In the genomic region with DNA sequence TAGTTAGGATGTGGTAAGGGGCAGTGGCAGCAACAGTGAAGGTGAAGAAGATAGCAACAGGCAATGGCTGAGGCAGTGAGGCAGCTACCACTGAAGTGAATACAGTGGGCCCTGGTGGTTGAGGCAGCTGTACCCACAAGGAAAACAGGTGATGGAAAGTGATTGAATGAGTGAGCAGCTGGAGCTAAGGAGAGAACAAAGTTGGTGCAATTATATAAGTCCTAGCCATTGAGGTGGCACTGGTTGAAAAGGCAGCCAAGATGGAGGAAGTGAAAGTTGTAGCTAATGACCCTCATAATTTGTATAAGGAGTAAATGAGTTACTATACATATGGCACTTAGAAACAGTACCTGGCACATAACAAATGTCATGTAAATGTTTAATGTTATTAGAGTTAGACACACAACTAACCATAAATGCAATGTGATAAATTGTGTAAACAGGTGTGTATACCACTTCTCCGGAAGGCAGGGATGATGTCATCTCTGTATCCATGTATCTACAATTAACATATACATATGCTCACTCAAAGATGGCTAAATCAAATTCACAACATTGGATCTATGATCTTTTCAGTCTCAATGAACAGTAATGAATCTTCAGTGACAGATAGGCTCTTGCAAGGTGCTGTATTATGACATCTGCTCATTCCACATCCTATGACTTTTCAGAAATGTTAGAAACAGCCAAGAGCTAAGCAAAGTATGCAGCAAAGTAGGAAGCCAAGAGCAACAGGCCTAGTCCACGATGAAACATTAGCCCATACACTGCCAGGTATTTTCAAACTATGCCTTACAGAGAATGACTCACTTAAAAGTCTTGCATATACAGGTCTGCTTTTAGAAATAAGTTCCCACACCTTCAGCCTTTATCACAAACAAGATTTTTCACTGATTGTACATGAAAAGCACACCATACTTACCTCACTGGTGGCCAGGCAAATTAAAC, we compare ENCODE assay signal across 8 cellular contexts. TPM values are rescaled to one million over a fixed set of nuclear protein-coding genes. Genes with fewer than 3 reads are reported as not detected.
DNase-seq lines count a peak whose midpoint lies in the region; ATAC-seq lines count a peak whose summit lies in the region.

No MANE protein-coding gene starts in this region.

- H3K9me3 Mint-ChIP-seq in stimulated activated naive CD8-positive, alpha-beta T cell treated with anti-CD3 and anti-CD28 coated beads, Interleukin-15, amount 100 ng/mL, for 72 hours = no peaks in the 10 kb centered on the region

- H3K27me3 ChIP-seq in SJCRH30 (no peaks in the 10 kb centered on the region), mesendoderm (ENCODE audit: insufficient read depth, low read length, poor library complexity) (no peaks in the 10 kb centered on the region)

- H3K56ac ChIP-seq in mesendoderm (ENCODE audit: low read length) = no peak overlapping the region

- DNase-seq in stimulated activated naive CD8-positive, alpha-beta T cell treated with anti-CD3 and anti-CD28 coated beads, Interleukin-15, amount 100 ng/mL, for 72 hours = no peak
- no peak for DNase-seq in stimulated activated naive CD8-positive, alpha-beta T cell treated with anti-CD3 and anti-CD28 coated beads, Interleukin-15, Interleukin-2, amounts not matched to agents 100 U/mL and 50 U/mL, for 24 hours
- DNase-seq in SJCRH30 (peak; percentile 44 to 67), mesendoderm (peak; percentile 32), SK-N-DZ (ENCODE audit: low spot score) (no peak), NCI-H1048 (lab: John Stamatoyannopoulos, UW) (no peak)
- no peak for DNase-seq in activated effector memory CD4-positive, alpha-beta T cell treated with anti-CD3 and anti-CD28 coated beads, Interleukin-2, amount 50 U/mL, for 16 hours

- H2BK5ac ChIP-seq in mesendoderm (ENCODE audit: low read length) = no peak overlapping the region

- no peak overlapping the region for H4K8ac ChIP-seq in mesendoderm (ENCODE audit: low read depth, low read length)

- no peak overlapping the region for H3K4ac ChIP-seq in mesendoderm (ENCODE audit: low read depth, low read length)

- no CpG with 5 or more reads among the region's 2 CpGs for WGBS in mesendoderm (ENCODE audit: extremely low coverage, insufficient coverage, low lambda C conversion rate)

- H3K4me3 ChIP-seq in SJCRH30 = no peak overlapping the region
- H3K4me3 ChIP-seq in mesendoderm (ENCODE audit: low read length) = no peak overlapping the region

- no peaks in the 10 kb centered on the region for H3K79me2 ChIP-seq in mesendoderm (ENCODE audit: control insufficient read depth, insufficient read depth, low read length)

- H4K5ac ChIP-seq in mesendoderm (ENCODE audit: low read length) = no peak overlapping the region

- H2AK5ac ChIP-seq in mesendoderm (ENCODE audit: low read length) = no peak overlapping the region

- peaks cover 77% of the 10 kb centered on the region for H3K4me1 Mint-ChIP-seq in stimulated activated naive CD8-positive, alpha-beta T cell treated with anti-CD3 and anti-CD28 coated beads, Interleukin-15, amount 100 ng/mL, for 72 hours

- H3K4me3 Mint-ChIP-seq in stimulated activated naive CD8-positive, alpha-beta T cell treated with anti-CD3 and anti-CD28 coated beads, Interleukin-15, amount 100 ng/mL, for 72 hours = no peak overlapping the region

- peaks cover 18% of the 10 kb centered on the region for H3K36me3 ChIP-seq in SJCRH30
- no peaks in the 10 kb centered on the region for H3K36me3 ChIP-seq in mesendoderm (ENCODE audit: control insufficient read depth, insufficient read depth, low read length)

- peak overlapping the region in 1 of 2 donors; percentile 82 for H3K27ac Mint-ChIP-seq in stimulated activated naive CD8-positive, alpha-beta T cell treated with anti-CD3 and anti-CD28 coated beads, Interleukin-15, amount 100 ng/mL, for 72 hours

- H3K18ac ChIP-seq in mesendoderm (ENCODE audit: low read length) = no peak overlapping the region

- H3K4me2 ChIP-seq in mesendoderm (ENCODE audit: low read length) = no peak overlapping the region

- no peak overlapping the region for H3K9ac ChIP-seq in mesendoderm (ENCODE audit: low read length)

- H2BK15ac ChIP-seq in mesendoderm (replicated peaks; ENCODE audit: low read depth) = no peak overlapping the region

- H3K23ac ChIP-seq in mesendoderm (ENCODE audit: low read length) = no peak overlapping the region

- peak; percentile 35 for ATAC-seq in stimulated activated naive CD8-positive, alpha-beta T cell treated with anti-CD3 and anti-CD28 coated beads, Interleukin-15, amount 100 ng/mL, for 72 hours
- ATAC-seq in stimulated activated naive CD8-positive, alpha-beta T cell treated with anti-CD3 and anti-CD28 coated beads, Interleukin-15, Interleukin-2, amounts not matched to agents 100 U/mL and 50 U/mL, for 24 hours = no peak
- ATAC-seq in HG03108 (IDR thresholded peaks at IDR 0.05; ENCODE audit: unreplicated experiment) = peak; percentile 87

- H2BK120ac ChIP-seq in mesendoderm (ENCODE audit: low read depth, low read length) = no peak overlapping the region

- no peaks in the 10 kb centered on the region for H3K9me3 ChIP-seq in SJCRH30 (replicated peaks)

- H3K27ac ChIP-seq in SJCRH30 = peak overlapping the region; percentile 8; the same call in 1 of the 2 replicates
- H3K27ac ChIP-seq in mesendoderm (ENCODE audit: low read depth, low read length) = no peak overlapping the region

- H3K79me1 ChIP-seq in mesendoderm (ENCODE audit: low read length) = peaks cover 5% of the 10 kb centered on the region

- H3K27me3 Mint-ChIP-seq in stimulated activated naive CD8-positive, alpha-beta T cell treated with anti-CD3 and anti-CD28 coated beads, Interleukin-15, amount 100 ng/mL, for 72 hours = no peaks in the 10 kb centered on the region

- H3K4me1 ChIP-seq in SJCRH30 (peaks cover 18% of the 10 kb centered on the region), mesendoderm (ENCODE audit: control insufficient read depth, low read depth, low read length) (no peaks in the 10 kb centered on the region)

RNA-seq across cellular contexts. Expression of a gene that starts 10.7 kb away (rescaled TPM):
- total RNA-seq in SJCRH30 (2014; rRNA removed; shearing (Covaris generic)) = 109 and 112 TPM in 2 replicates
- polyA plus RNA-seq in mesendoderm (2013, experiment 1 of 2) = 25.4 TPM
- polyA plus RNA-seq in mesendoderm (2013, experiment 2 of 2) = 26.0 TPM
- 79.7 and 80.4 TPM in 2 replicates for polyA plus RNA-seq in SK-N-DZ (2014; cell fraction: cytosol; rRNA removed)
- 101 and 103 TPM in 2 replicates for polyA plus RNA-seq in SK-N-DZ (2014; cell fraction: nucleus; rRNA removed)

Comparison
In these comparisons a context has a peak if more than half of its experiments do, and no peak if none do; other contexts are left out.
1. DNase-seq: peak in SJCRH30 (2 of 2) and mesendoderm (single experiment); none in stimulated activated naive CD8-positive, alpha-beta T cell treated with anti-CD3 and anti-CD28 coated beads, Interleukin-15, amount 100 ng/mL, for 72 hours (0 of 2), stimulated activated naive CD8-positive, alpha-beta T cell treated with anti-CD3 and anti-CD28 coated beads, Interleukin-15, Interleukin-2, amounts not matched to agents 100 U/mL and 50 U/mL, for 24 hours (single experiment), SK-N-DZ (single experiment), NCI-H1048 (single experiment) and activated effector memory CD4-positive, alpha-beta T cell treated with anti-CD3 and anti-CD28 coated beads, Interleukin-2, amount 50 U/mL, for 16 hours (single experiment).